ENCODE assay signal across 28 cellular contexts in genomic region chr2:137823196-137823595, GRCh38.
"Had no signal": no experiment of that assay in that cellular context is flagged by ENCODE, and none has a peak within 500 bp of the region (broad histone marks: within the 10 kb centered on the region; RNA-seq: fewer than 3 reads in every experiment).

No MANE protein-coding gene starts in this region.

- H3K9me3 ChIP-seq: colonic mucosa, esophagus muscularis mucosa, esophagus squamous epithelium, gastrocnemius medialis had no signal

- H3K27ac ChIP-seq: colonic mucosa, coronary artery, dorsolateral prefrontal cortex, epithelial cell of prostate, esophagus muscularis mucosa, esophagus squamous epithelium, foreskin keratinocyte, gastrocnemius medialis, gastroesophageal sphincter, heart left ventricle, heart right ventricle, hepatocyte had no signal

- DNase-seq: colonic mucosa; cortex of kidney; dermis blood vessel endothelial cell; dorsolateral prefrontal cortex; effector CD4-positive, alpha-beta T cell; effector CD8-positive, alpha-beta T cell; effector memory CD4-positive, alpha-beta T cell; effector memory CD8-positive, alpha-beta T cell; endodermal cell; erythroblast; esophagus squamous epithelium; foreskin fibroblast; foreskin keratinocyte; gastrocnemius medialis; glutamatergic neuron; head of caudate nucleus; heart left ventricle; heart right ventricle had no signal

- H2AFZ ChIP-seq: hepatocyte had no signal

- FAIRE-seq: colon, endometrium, endothelial cell of umbilical vein, frontal cortex had no signal

- H3K36me3 ChIP-seq: colonic mucosa, esophagus muscularis mucosa, esophagus squamous epithelium, gastrocnemius medialis, gastroesophageal sphincter, heart left ventricle, heart right ventricle had no signal

- H3K27me3 ChIP-seq: colonic mucosa, esophagus muscularis mucosa, esophagus squamous epithelium, foreskin keratinocyte, gastrocnemius medialis, gastroesophageal sphincter, heart left ventricle, hepatocyte had no signal

- H3K4me2 ChIP-seq: hepatocyte had no signal

- ATAC-seq: effector memory CD8-positive, alpha-beta T cell; esophagus mucosa; foreskin keratinocyte; gastrocnemius medialis; gastroesophageal sphincter; heart left ventricle; heart right ventricle had no signal

- H3K4me1 ChIP-seq: colonic mucosa, esophagus muscularis mucosa, foreskin keratinocyte, gastrocnemius medialis, gastroesophageal sphincter, heart left ventricle, heart right ventricle had no signal

- H3K4me3 ChIP-seq: colonic mucosa, coronary artery, dorsolateral prefrontal cortex, esophagus muscularis mucosa, esophagus squamous epithelium, gastrocnemius medialis, gastroesophageal sphincter, heart left ventricle, heart right ventricle, hepatocyte had no signal

- H3K79me2 ChIP-seq: hepatocyte had no signal
